Comparison of ENCODE assay signal across 10 cellular contexts in genomic region chr2:202135111-202135874, GRCh38.
DNase-seq lines count a peak whose midpoint lies in the region; ATAC-seq and TF ChIP-seq lines count a peak whose summit lies in the region.
"Had no signal": no experiment of that assay in that cellular context is flagged by ENCODE, and none has a peak within 500 bp of the region (broad histone marks: within the 10 kb centered on the region; RNA-seq: fewer than 3 reads in every experiment).

No MANE protein-coding gene starts in this region.

- peak; percentile 11 for DNase-seq in GOT3 (lab: John Stamatoyannopoulos, UW)
- DNase-seq in MCF 10A (ENCODE audit: unreplicated experiment) = peak; percentile 86
- DNase-seq in kidney tubule cell (ENCODE audit: low spot score) = peak; percentile 55
- DNase-seq in smooth muscle cell of the brain vasculature (ENCODE audit: low read depth, low spot score) = peak; percentile 86
- no peak for DNase-seq in activated CD4-positive, alpha-beta T cell treated with anti-CD3 and anti-CD28 coated beads, Interleukin-2, amount 50 U/mL, for 4 hours
- no peak for DNase-seq in activated effector memory CD4-positive, alpha-beta T cell treated with anti-CD3 and anti-CD28 coated beads, Interleukin-2, amount 50 U/mL, for 16 hours
- DNase-seq in stimulated activated naive CD8-positive, alpha-beta T cell treated with anti-CD3 and anti-CD28 coated beads, Interleukin-15, Interleukin-2, amounts not matched to agents 100 U/mL and 50 U/mL, for 24 hours = no peak
- DNase-seq in NCI-H526 (lab: John Stamatoyannopoulos, UW) = no peak
- DNase-seq: SHP77 treated with DMSO at 0.1 percent for 48 hours had no signal

- peaks cover 5% of the 10 kb centered on the region for H3K4me1 Mint-ChIP-seq in MCF 10A (ENCODE audit: insufficient read depth, unreplicated experiment)

- intact Hi-C loops in MCF 10A (cut with micrococcal nuclease) = loop anchor here (2.0 to 10.0 kb wide), 2 partner anchors 30 to 100 kb away; partner anchors contain the start of gene FZD7

- H3K9me3 Mint-ChIP-seq in MCF 10A (ENCODE audit: unreplicated experiment) = no peaks in the 10 kb centered on the region
- H3K9me3 Mint-ChIP-seq: activated T-helper 2 cell treated with anti-CD3 and anti-CD28 coated beads, Interferon-gamma antibody, Interleukin-2, Interleukin-4, amounts not matched to agents 10 μg/mL and 5 μg/mL and 100 μg/mL, durations not matched to agents 14 hours and 24 hours and 36 hours had no signal

- no peak for ATAC-seq in stimulated activated naive CD8-positive, alpha-beta T cell treated with anti-CD3 and anti-CD28 coated beads, Interleukin-15, Interleukin-2, amounts not matched to agents 100 U/mL and 50 U/mL, for 24 hours

- no peak for TF ChIP-seq CTCF in MCF 10A (IDR thresholded peaks at IDR 0.05; ENCODE audit: unreplicated experiment)

- no peak overlapping the region for H3K4me3 Mint-ChIP-seq in MCF 10A (ENCODE audit: unreplicated experiment)

- no TSS peak for BruUV-seq in MCF 10A (replicated peaks; lab: Mats Ljungman, UMichigan)

- no peaks in the 10 kb centered on the region for H3K36me3 Mint-ChIP-seq in MCF 10A (ENCODE audit: insufficient read depth, unreplicated experiment)

- POLR2A ChIA-PET in MCF 10A (lab: Yijun Ruan, JAX) = no interaction called here

- no peak overlapping the region for H3K27ac Mint-ChIP-seq in MCF 10A (ENCODE audit: low read depth, unreplicated experiment)
- H3K27ac Mint-ChIP-seq: activated T-helper 2 cell treated with anti-CD3 and anti-CD28 coated beads, Interferon-gamma antibody, Interleukin-2, Interleukin-4, amounts not matched to agents 10 μg/mL and 5 μg/mL and 100 μg/mL, durations not matched to agents 14 hours and 24 hours and 36 hours had no signal

- CTCF ChIA-PET in MCF 10A (lab: Yijun Ruan, JAX) = no interaction called here

- H3K27me3 Mint-ChIP-seq in MCF 10A (ENCODE audit: insufficient read depth, unreplicated experiment) = no peaks in the 10 kb centered on the region

Comparison
In these comparisons a context has a peak if more than half of its experiments do, and no peak if none do; other contexts are left out.
1. DNase-seq: peak in GOT3 (single experiment), MCF 10A (single experiment), kidney tubule cell (single experiment) and smooth muscle cell of the brain vasculature (single experiment); none in activated CD4-positive, alpha-beta T cell treated with anti-CD3 and anti-CD28 coated beads, Interleukin-2, amount 50 U/mL, for 4 hours (0 of 2), activated effector memory CD4-positive, alpha-beta T cell treated with anti-CD3 and anti-CD28 coated beads, Interleukin-2, amount 50 U/mL, for 16 hours (single experiment), stimulated activated naive CD8-positive, alpha-beta T cell treated with anti-CD3 and anti-CD28 coated beads, Interleukin-15, Interleukin-2, amounts not matched to agents 100 U/mL and 50 U/mL, for 24 hours (single experiment) and NCI-H526 (0 of 2).